In the genomic region with DNA sequence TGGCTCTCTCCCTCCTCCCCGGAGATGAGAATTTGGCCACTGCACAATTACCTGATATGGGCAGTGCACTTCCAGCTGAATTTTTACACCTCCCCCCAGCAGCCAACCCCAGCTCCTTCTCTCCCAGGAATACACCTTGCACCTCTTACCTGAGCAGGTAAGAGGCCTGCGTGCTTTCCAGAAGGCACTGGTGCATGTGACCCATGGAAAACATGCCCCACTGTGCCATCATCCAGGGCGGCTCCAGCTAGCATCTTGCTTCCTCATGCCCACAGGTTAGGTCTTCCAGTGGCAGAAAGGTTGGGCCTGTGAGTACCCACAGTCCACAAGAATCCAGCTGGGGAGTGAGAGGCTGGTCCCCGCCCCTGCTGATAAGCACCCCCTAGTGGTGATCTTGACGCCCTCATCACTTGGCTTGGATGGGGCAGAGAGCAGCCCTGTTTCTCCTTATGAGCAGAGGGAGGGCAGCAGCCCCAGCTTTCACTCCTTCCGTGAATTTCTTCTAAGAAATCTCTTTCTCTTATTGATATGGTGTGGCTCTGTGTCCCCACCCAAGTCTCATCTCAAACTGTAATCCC, we compare ENCODE assay signal across 8 cellular contexts. TPM values are rescaled to one million over a fixed set of nuclear protein-coding genes. Genes with fewer than 3 reads are reported as not detected.
DNase-seq lines count a peak whose midpoint lies in the region; ATAC-seq, FAIRE-seq and TF ChIP-seq lines count a peak whose summit lies in the region.

No MANE protein-coding gene starts in this region.

- peak; percentile 40 for TF ChIP-seq CTCF in LNCaP clone FGC (IDR thresholded peaks at IDR 0.05; ENCODE audit: control insufficient read depth, extremely low read depth, insufficient read depth)
- peak; percentile 28 for TF ChIP-seq CTCF in glutamatergic neuron (IDR thresholded peaks at IDR 0.05; ENCODE audit: partially characterized antibody, unreplicated experiment)
- peak in 1 of 2 donors; percentile 21 for TF ChIP-seq CTCF in suprapubic skin (IDR thresholded peaks at IDR 0.05)

- no peaks in the 10 kb centered on the region for H3K9me3 ChIP-seq in suprapubic skin

- no peak overlapping the region for H3K4me3 Mint-ChIP-seq in glutamatergic neuron (ENCODE audit: unreplicated experiment)

- no peaks in the 10 kb centered on the region for H3K36me3 Mint-ChIP-seq in glutamatergic neuron (ENCODE audit: unreplicated experiment)

- peak; percentile 45 to 55 for ATAC-seq in activated CD4-positive, CD25-positive, alpha-beta regulatory T cell treated with anti-CD3 and anti-CD28 coated beads, Interleukin-2, amount 50 U/mL, for 24 hours

- no peak overlapping the region for H3K4me3 ChIP-seq in LNCaP clone FGC (ENCODE audit: low read depth, low read length)
- H3K4me3 ChIP-seq in suprapubic skin: no peak overlapping the region

- no peak for FAIRE-seq in RCC 7860 (lab: Jason Lieb, UNC)

- no peaks in the 10 kb centered on the region for H3K4me1 Mint-ChIP-seq in glutamatergic neuron (ENCODE audit: low read depth, unreplicated experiment)

- H3K4me1 ChIP-seq in suprapubic skin: peaks cover 3% of the 10 kb centered on the region

- no peak overlapping the region for H3K27ac ChIP-seq in suprapubic skin

- no peaks in the 10 kb centered on the region for H3K9me3 Mint-ChIP-seq in glutamatergic neuron (ENCODE audit: unreplicated experiment)

- TF ChIP-seq POLR2A in suprapubic skin (IDR thresholded peaks at IDR 0.05): no peak

- no peak for DNase-seq in activated CD4-positive, CD25-positive, alpha-beta regulatory T cell treated with anti-CD3 and anti-CD28 coated beads, Interleukin-2, amount 50 U/mL, for 72 hours
- DNase-seq in LNCaP clone FGC (ENCODE audit: low read depth) (no peak), glutamatergic neuron (peak; percentile 17), RCC 7860 (ENCODE audit: low spot score) (no peak), suprapubic skin (ENCODE audit: low spot score in 2 of 2) (no peak)
- peak; percentile 68 for DNase-seq in activated CD8-positive, alpha-beta memory T cell treated with anti-CD3 and anti-CD28 coated beads for 24 hours
- peak; percentile 7 to 15 for DNase-seq in stimulated activated CD8-positive, alpha-beta memory T cell treated with anti-CD3 and anti-CD28 coated beads, Interleukin-4, amount 100 ng/mL, for 4 hours (ENCODE audit: low read depth in 2 of 2, low spot score in 1 of 2)

- WGBS in suprapubic skin: 81% methylated on average over 4 of the region's 6 CpGs

- TF ChIP-seq EP300 in suprapubic skin (IDR thresholded peaks at IDR 0.05): no peak

- no peaks in the 10 kb centered on the region for H3K36me3 ChIP-seq in suprapubic skin

- H3K27ac Mint-ChIP-seq in glutamatergic neuron (ENCODE audit: unreplicated experiment): no peak overlapping the region

- H3K27me3 Mint-ChIP-seq in glutamatergic neuron (ENCODE audit: unreplicated experiment): peaks cover 3% of the 10 kb centered on the region

- no peaks in the 10 kb centered on the region for H3K27me3 ChIP-seq in suprapubic skin

RNA-seq across cellular contexts. Expression of gene EDARADD, which starts 57.8 kb away (rescaled TPM):
- 0.98 TPM for total RNA-seq in glutamatergic neuron (ENCODE audit: unreplicated experiment)
- 10 to 100 TPM in 1 of 4 donors, 1 to 10 TPM in 3; 5.5 to 10.1 (median 7.6) TPM for total RNA-seq in suprapubic skin

Comparison
In these comparisons a context has a peak if more than half of its experiments do, and no peak if none do; other contexts are left out.
1. DNase-seq: peak in activated CD8-positive, alpha-beta memory T cell treated with anti-CD3 and anti-CD28 coated beads for 24 hours (single experiment), glutamatergic neuron (single experiment) and stimulated activated CD8-positive, alpha-beta memory T cell treated with anti-CD3 and anti-CD28 coated beads, Interleukin-4, amount 100 ng/mL, for 4 hours (2 of 2); none in activated CD4-positive, CD25-positive, alpha-beta regulatory T cell treated with anti-CD3 and anti-CD28 coated beads, Interleukin-2, amount 50 U/mL, for 72 hours (single experiment), LNCaP clone FGC (single experiment), RCC 7860 (single experiment) and suprapubic skin (0 of 2).